ENCODE assay signal across 10 cellular contexts in the genomic region with DNA sequence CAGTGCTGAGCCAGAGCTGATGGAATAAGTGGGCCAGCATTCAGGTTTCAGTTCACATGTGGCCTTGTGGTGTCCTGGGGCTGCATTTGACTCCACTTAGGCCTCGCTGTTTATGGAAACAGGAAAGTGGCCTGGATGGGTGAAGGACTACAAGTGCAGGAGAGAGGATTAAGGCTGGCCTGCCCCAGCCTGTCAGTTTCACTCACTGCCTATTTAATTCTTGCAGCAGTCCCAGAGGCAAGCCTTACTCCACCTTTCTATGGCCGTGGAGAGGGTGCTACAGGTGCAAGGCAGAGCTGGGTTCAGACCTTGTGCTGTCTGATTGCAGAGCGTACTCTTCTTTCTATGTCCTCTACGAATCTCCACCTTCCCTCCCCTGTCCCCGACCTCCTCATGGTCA.
"Had no signal": no experiment of that assay in that cellular context is flagged by ENCODE, and none has a peak within 500 bp of the region (broad histone marks: within the 10 kb centered on the region; RNA-seq: fewer than 3 reads in every experiment).

No MANE protein-coding gene starts in this region.

- H3K27ac ChIP-seq: skin epidermis, transverse colon had no signal

- H3K4me3 ChIP-seq: skin epidermis, transverse colon had no signal

- H3K9me3 ChIP-seq: transverse colon had no signal

- ATAC-seq: activated CD4-positive, CD25-positive, alpha-beta regulatory T cell treated with anti-CD3 and anti-CD28 coated beads, Interleukin-2, amount 50 U/mL, for 24 hours; left lobe of liver; stimulated activated effector memory CD8-positive, alpha-beta T cell treated with anti-CD3 and anti-CD28 coated beads, Interleukin-12 subunit alpha, Interleukin-12 subunit beta, amount 100 ng/mL, for 72 hours; T-helper 17 cell had no signal

- DNase-seq: activated naive CD4-positive, alpha-beta T cell treated with anti-CD3 and anti-CD28 coated beads, Interleukin-2, amount 10 ng/mL, durations not matched to agents 7 days and 5 days; erythroblast; foreskin fibroblast; T-helper 17 cell; transverse colon had no signal

- FAIRE-seq: TTC549 had no signal

- H3K27me3 ChIP-seq: transverse colon had no signal
